1 cellular context compared by ENCODE assay signal in the genomic region with DNA sequence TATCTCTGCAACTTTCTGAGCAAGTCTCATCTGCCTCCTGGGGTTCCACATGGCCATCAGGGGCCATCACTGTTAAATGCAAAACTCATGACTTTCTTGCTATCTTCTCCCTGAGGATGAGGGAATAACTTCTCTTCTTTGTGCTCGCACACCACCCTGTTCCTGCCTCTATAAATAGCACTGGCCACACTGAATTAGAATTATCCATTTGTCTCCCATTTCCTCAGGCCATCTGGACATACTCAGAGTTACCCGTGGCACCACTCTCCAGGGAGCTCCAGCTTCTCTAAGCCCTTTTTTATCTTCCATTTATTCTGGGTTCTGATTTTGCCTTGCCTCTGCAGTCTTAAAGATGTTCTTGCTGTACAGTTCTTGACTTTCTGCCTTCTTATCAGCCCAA.
TF ChIP-seq lines count a peak whose summit lies in the region.

No MANE protein-coding gene starts in this region.

TF ChIP-seq in H1, 55 proteins besides CTCF, POLR2A, EP300 and RAD21 (continued from another document):
- TF ChIP-seq BCL11A (IDR thresholded peaks at IDR 0.05; ENCODE audit: low read depth in 2 of 2, low read length in 2 of 2) (no peak), SP2 (IDR thresholded peaks at IDR 0.05; ENCODE audit: low read length) (no peak), SAP30 (IDR thresholded peaks at IDR 0.05; ENCODE audit: insufficient read depth, insufficient replicate concordance, low read length) (no peak), CHD2 (IDR thresholded peaks at IDR 0.05; ENCODE audit: low read length) (no peak), FOSL1 (IDR thresholded peaks at IDR 0.05; ENCODE audit: insufficient read depth, low read depth, low read length) (no peak), SIX5 (IDR thresholded peaks at IDR 0.05; ENCODE audit: low read depth, low read length) (no peak), RFX5 (IDR thresholded peaks at IDR 0.05; ENCODE audit: borderline replicate concordance, low read depth, low read length) (no peak)
- TF ChIP-seq, protein P1, sequence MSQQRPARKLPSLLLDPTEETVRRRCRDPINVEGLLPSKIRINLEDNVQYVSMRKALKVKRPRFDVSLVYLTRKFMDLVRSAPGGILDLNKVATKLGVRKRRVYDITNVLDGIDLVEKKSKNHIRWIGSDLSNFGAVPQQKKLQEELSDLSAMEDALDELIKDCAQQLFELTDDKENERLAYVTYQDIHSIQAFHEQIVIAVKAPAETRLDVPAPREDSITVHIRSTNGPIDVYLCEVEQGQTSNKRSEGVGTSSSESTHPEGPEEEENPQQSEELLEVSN (IDR thresholded peaks at IDR 0.05), result no peak
